8 cellular contexts compared by ENCODE assay signal in genomic region chr7:73521636-73522080, GRCh38. TPM values are rescaled to one million over a fixed set of nuclear protein-coding genes. Genes with fewer than 3 reads are reported as not detected.
DNase-seq lines count a peak whose midpoint lies in the region; ATAC-seq and TF ChIP-seq lines count a peak whose summit lies in the region.

No MANE protein-coding gene starts in this region.

- H3K9me3 ChIP-seq in HUES6 (ENCODE audit: control insufficient read depth, insufficient read depth, low read depth, low read length) (no peaks in the 10 kb centered on the region), gastroesophageal sphincter (no peaks in the 10 kb centered on the region), osteoblast (ENCODE audit: low read depth, low read length) (no peaks in the 10 kb centered on the region)

- H3K36me3 ChIP-seq in HUES6 (ENCODE audit: control insufficient read depth, insufficient read depth, low read length): peaks cover 31% of the 10 kb centered on the region
- H3K36me3 ChIP-seq in gastroesophageal sphincter: peaks cover 0 to 10% of the 10 kb centered on the region in 2 donors
- H3K36me3 ChIP-seq in osteoblast (ENCODE audit: insufficient read depth, low read length): peaks cover 12% of the 10 kb centered on the region

- peak overlapping the region; percentile 94 for H3K4me3 Mint-ChIP-seq in activated CD8-positive, alpha-beta memory T cell treated with anti-CD3 and anti-CD28 coated beads, Interleukin-2, amount 10 ng/mL, durations not matched to agents 7 days and 5 days
- peak overlapping the region; percentile 81 for H3K4me3 Mint-ChIP-seq in activated CD4-positive, alpha-beta memory T cell treated with anti-CD3 and anti-CD28 coated beads, Interleukin-2, amount 10 ng/mL, durations not matched to agents 7 days and 5 days

- peaks cover 54% of the 10 kb centered on the region for H3K4me1 Mint-ChIP-seq in activated CD8-positive, alpha-beta memory T cell treated with anti-CD3 and anti-CD28 coated beads, Interleukin-2, amount 10 ng/mL, durations not matched to agents 7 days and 5 days
- peaks cover 59% of the 10 kb centered on the region for H3K4me1 Mint-ChIP-seq in activated CD4-positive, alpha-beta memory T cell treated with anti-CD3 and anti-CD28 coated beads, Interleukin-2, amount 10 ng/mL, durations not matched to agents 7 days and 5 days

- no CpG with 5 or more reads among the region's 55 CpGs for WGBS in gastroesophageal sphincter (ENCODE audit: low coverage in 1 of 2), 2 donors

- H3K4me3 ChIP-seq in HUES6 (ENCODE audit: low read depth, low read length): peak overlapping the region; percentile 86
- H3K4me3 ChIP-seq in gastroesophageal sphincter: peak overlapping the region; percentile 84 to 98
- peak overlapping the region; percentile 94 for H3K4me3 ChIP-seq in osteoblast (ENCODE audit: insufficient read depth, low read length)

- H3K27ac Mint-ChIP-seq in activated CD8-positive, alpha-beta memory T cell treated with anti-CD3 and anti-CD28 coated beads, Interleukin-2, amount 10 ng/mL, durations not matched to agents 7 days and 5 days: peak overlapping the region; percentile 66
- peak overlapping the region; percentile 88 for H3K27ac Mint-ChIP-seq in activated CD4-positive, alpha-beta memory T cell treated with anti-CD3 and anti-CD28 coated beads, Interleukin-2, amount 10 ng/mL, durations not matched to agents 7 days and 5 days

- peaks cover 28% of the 10 kb centered on the region for H4K20me1 ChIP-seq in osteoblast (ENCODE audit: insufficient read depth, low read length)

- peak overlapping the region; percentile 90 for H3K4me2 ChIP-seq in osteoblast (ENCODE audit: insufficient read depth, low read length)

- POLR2A ChIA-PET in activated CD4-positive, alpha-beta memory T cell treated with anti-CD3 and anti-CD28 coated beads, Interleukin-2, amount 10 ng/mL, durations not matched to agents 7 days and 5 days (lab: Charles Lee): interaction anchor here (0.8 to 5.4 kb wide), 17 partner anchors 9 to 692 kb away, joined by 3 to 100 read pairs (median 8); partner anchors contain the start of genes ABHD11, BCL7B, STX1A and TBL2

- H3K36me3 Mint-ChIP-seq in activated CD8-positive, alpha-beta memory T cell treated with anti-CD3 and anti-CD28 coated beads, Interleukin-2, amount 10 ng/mL, durations not matched to agents 7 days and 5 days: peaks cover 41% of the 10 kb centered on the region
- peaks cover 41% of the 10 kb centered on the region for H3K36me3 Mint-ChIP-seq in activated CD4-positive, alpha-beta memory T cell treated with anti-CD3 and anti-CD28 coated beads, Interleukin-2, amount 10 ng/mL, durations not matched to agents 7 days and 5 days (ENCODE audit: low read depth)

- peak; percentile 32 to 50 for TF ChIP-seq POLR2A in gastroesophageal sphincter (IDR thresholded peaks at IDR 0.05)

- CTCF ChIA-PET in activated CD8-positive, alpha-beta memory T cell treated with anti-CD3 and anti-CD28 coated beads, Interleukin-2, amount 10 ng/mL, durations not matched to agents 7 days and 5 days (lab: Charles Lee): interaction anchor here (0.9 to 3.9 kb wide), 8 partner anchors 10 to 213 kb away, joined by 3 to 26 read pairs (median 6); partner anchors contain the start of genes BCL7B and TBL2
- CTCF ChIA-PET in activated CD4-positive, alpha-beta memory T cell treated with anti-CD3 and anti-CD28 coated beads, Interleukin-2, amount 10 ng/mL, durations not matched to agents 7 days and 5 days (lab: Charles Lee): interaction anchor here (0.9 to 2.4 kb wide), 10 partner anchors 34 to 219 kb away, joined by 3 to 8 read pairs (median 4); partner anchors contain the start of genes BCL7B and TBL2

- no peaks in the 10 kb centered on the region for H3K27me3 Mint-ChIP-seq in activated CD8-positive, alpha-beta memory T cell treated with anti-CD3 and anti-CD28 coated beads, Interleukin-2, amount 10 ng/mL, durations not matched to agents 7 days and 5 days
- H3K27me3 Mint-ChIP-seq in activated CD4-positive, alpha-beta memory T cell treated with anti-CD3 and anti-CD28 coated beads, Interleukin-2, amount 10 ng/mL, durations not matched to agents 7 days and 5 days: no peaks in the 10 kb centered on the region

- no peak for TF ChIP-seq EP300 in gastroesophageal sphincter (IDR thresholded peaks at IDR 0.05)

- no peaks in the 10 kb centered on the region for H3K9me3 Mint-ChIP-seq in activated CD8-positive, alpha-beta memory T cell treated with anti-CD3 and anti-CD28 coated beads, Interleukin-2, amount 10 ng/mL, durations not matched to agents 7 days and 5 days (ENCODE audit: low read depth)
- no peaks in the 10 kb centered on the region for H3K9me3 Mint-ChIP-seq in activated CD4-positive, alpha-beta memory T cell treated with anti-CD3 and anti-CD28 coated beads, Interleukin-2, amount 10 ng/mL, durations not matched to agents 7 days and 5 days

- peak overlapping the region; percentile 93 for H3K9ac ChIP-seq in HUES6 (ENCODE audit: low read length)

- peaks cover 5% of the 10 kb centered on the region; the same call in 1 of the 2 replicates for H3K4me1 ChIP-seq in HUES6 (ENCODE audit: control insufficient read depth, insufficient read depth, low read length)
- peaks cover 0 to 56% (median 30%) of the 10 kb centered on the region in 3 donors for H3K4me1 ChIP-seq in gastroesophageal sphincter
- peaks cover 22% of the 10 kb centered on the region for H3K4me1 ChIP-seq in osteoblast (ENCODE audit: insufficient read depth, low read length)

- no peak overlapping the region for H2AFZ ChIP-seq in osteoblast (ENCODE audit: low read length)

- peak; percentile 40 for ATAC-seq in activated CD8-positive, alpha-beta memory T cell treated with anti-CD3 and anti-CD28 coated beads, Interleukin-2, amount 10 ng/mL, durations not matched to agents 7 days and 5 days
- ATAC-seq in GM21576 (IDR thresholded peaks at IDR 0.05; ENCODE audit: unreplicated experiment): peak; percentile 27
- ATAC-seq in gastroesophageal sphincter: peak; percentile 75

- no peak for TF ChIP-seq CTCF in gastroesophageal sphincter (IDR thresholded peaks at IDR 0.05)
- no peak for TF ChIP-seq CTCF in osteoblast (IDR thresholded peaks at IDR 0.05; ENCODE audit: extremely low read depth, low read depth, low read length)

- H3K27ac ChIP-seq in HUES6 (ENCODE audit: low read depth, low read length) (peak overlapping the region; percentile 85), gastroesophageal sphincter (peak overlapping the region; percentile 80 to 98 (median 96)), osteoblast (ENCODE audit: low read depth, low read length) (peak overlapping the region; percentile 48)

- H3K79me2 ChIP-seq in osteoblast (ENCODE audit: insufficient read depth, low read length): peaks cover 48% of the 10 kb centered on the region

- DNase-seq in activated CD8-positive, alpha-beta memory T cell treated with anti-CD3 and anti-CD28 coated beads, Interleukin-2, amount 10 ng/mL, durations not matched to agents 7 days and 5 days: no peak
- DNase-seq in activated CD8-positive, alpha-beta memory T cell treated with anti-CD3 and anti-CD28 coated beads, Interleukin-2, amount 50 U/mL, for 4 hours: no peak
- DNase-seq in activated CD4-positive, alpha-beta memory T cell treated with anti-CD3 and anti-CD28 coated beads, Interleukin-2, amount 10 ng/mL, durations not matched to agents 7 days and 5 days: no peak
- DNase-seq in osteoblast (ENCODE audit: insufficient read length, low spot score, missing footprints): peak; percentile 92
- DNase-seq in NCI-H2029 (lab: John Stamatoyannopoulos, UW): no peak

- H3K27me3 ChIP-seq in HUES6 (ENCODE audit: control insufficient read depth, insufficient read depth, low read length): no peaks in the 10 kb centered on the region
- H3K27me3 ChIP-seq in gastroesophageal sphincter: no peaks in the 10 kb centered on the region
- H3K27me3 ChIP-seq in osteoblast (ENCODE audit: insufficient read depth, low read length): no peaks in the 10 kb centered on the region

RNA-seq across cellular contexts. Expression of gene BAZ1B, which starts 0.4 kb away (rescaled TPM):
- 100 to 1,000 TPM; 112 to 129 TPM for total RNA-seq in activated CD8-positive, alpha-beta memory T cell treated with anti-CD3 and anti-CD28 coated beads, Interleukin-2, amount 10 ng/mL, durations not matched to agents 7 days and 5 days
- 10 to 100 TPM; 84.5 to 86.2 TPM for total RNA-seq in activated CD4-positive, alpha-beta memory T cell treated with anti-CD3 and anti-CD28 coated beads, Interleukin-2, amount 10 ng/mL, durations not matched to agents 7 days and 5 days
- total RNA-seq in gastroesophageal sphincter: 10 to 100 TPM; 56.0 to 77.8 (median 69.6) TPM
- 58.3 and 61.2 TPM in 2 replicates for total RNA-seq in osteoblast

RNA-seq across cellular contexts. Expression of gene BCL7B, which starts 35.8 kb away (rescaled TPM):
- total RNA-seq in activated CD8-positive, alpha-beta memory T cell treated with anti-CD3 and anti-CD28 coated beads, Interleukin-2, amount 10 ng/mL, durations not matched to agents 7 days and 5 days: 10 to 100 TPM; 74.9 to 87.0 TPM
- 10 to 100 TPM; 68.9 to 71.6 TPM for total RNA-seq in activated CD4-positive, alpha-beta memory T cell treated with anti-CD3 and anti-CD28 coated beads, Interleukin-2, amount 10 ng/mL, durations not matched to agents 7 days and 5 days
- 100 to 1,000 TPM; 104 to 144 (median 108) TPM for total RNA-seq in gastroesophageal sphincter
- total RNA-seq in osteoblast: 26.8 and 32.9 TPM in 2 replicates

RNA-seq across cellular contexts. Expression of gene TBL2, which starts 56.7 kb away (rescaled TPM):
- total RNA-seq in activated CD8-positive, alpha-beta memory T cell treated with anti-CD3 and anti-CD28 coated beads, Interleukin-2, amount 10 ng/mL, durations not matched to agents 7 days and 5 days: 10 to 100 TPM; 23.3 to 27.2 TPM
- 10 to 100 TPM; 27.1 to 29.0 TPM for total RNA-seq in activated CD4-positive, alpha-beta memory T cell treated with anti-CD3 and anti-CD28 coated beads, Interleukin-2, amount 10 ng/mL, durations not matched to agents 7 days and 5 days
- total RNA-seq in gastroesophageal sphincter (10 to 100 TPM; 19.1 to 32.5 (median 28.9) TPM), osteoblast (56.1 and 66.6 TPM in 2 replicates)
